In the genomic region with DNA sequence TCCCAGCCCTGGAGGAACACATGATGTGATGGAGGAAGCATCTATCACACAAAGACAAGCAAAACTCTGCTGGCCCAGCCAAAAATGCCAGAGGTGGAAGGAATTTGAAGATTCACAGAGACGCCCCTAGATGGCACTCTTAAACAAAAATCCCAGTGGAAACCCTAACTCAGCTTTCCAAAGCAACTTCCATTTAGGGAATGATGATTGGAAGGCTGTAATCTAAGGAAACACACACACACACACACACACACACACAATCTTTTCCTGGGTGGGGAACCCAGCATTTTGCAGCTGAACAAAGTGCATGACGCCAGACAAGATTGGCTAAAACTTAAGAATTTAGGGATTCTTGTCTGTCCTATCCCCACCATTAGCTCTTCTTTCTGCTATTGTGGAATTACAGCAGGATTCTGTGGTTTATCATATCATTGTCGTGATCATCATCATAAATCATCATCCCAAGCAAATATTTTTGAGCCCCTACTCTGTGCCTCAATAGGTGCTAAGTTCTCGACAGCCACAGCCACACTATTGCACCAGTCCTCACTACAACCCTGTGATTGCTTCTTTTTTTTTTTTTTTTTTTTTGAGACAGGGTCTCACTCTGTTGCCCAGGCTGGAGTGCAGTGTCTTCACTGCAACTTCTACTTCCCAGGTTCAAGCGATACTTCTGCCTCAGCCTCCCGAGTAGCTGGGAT, we compare ENCODE assay signal across 8 cellular contexts. TPM values are rescaled to one million over a fixed set of nuclear protein-coding genes. Genes with fewer than 3 reads are reported as not detected.
DNase-seq lines count a peak whose midpoint lies in the region; ATAC-seq, FAIRE-seq and TF ChIP-seq lines count a peak whose summit lies in the region.

No MANE protein-coding gene starts in this region.

- H3K9ac ChIP-seq in kidney (ENCODE audit: low read length in 2 of 2), result no peak overlapping the region

- H3K27me3 ChIP-seq in HL-60 (ENCODE audit: insufficient read depth, poor library complexity, severe bottlenecking), result no peaks in the 10 kb centered on the region
- H3K27me3 ChIP-seq in thoracic aorta (replicated peaks; ENCODE audit: insufficient read depth), result no peaks in the 10 kb centered on the region

- H3K4me3 ChIP-seq in HL-60 (replicated peaks; ENCODE audit: insufficient read depth, low read length) (no peak overlapping the region), cardiac fibroblast (replicated peaks in 1 of 2; ENCODE audit: low read depth in 2 of 2, low read length in 2 of 2) (no peak overlapping the region), kidney (ENCODE audit: low read length in 2 of 2) (no peak overlapping the region), thoracic aorta (no peak overlapping the region)

- intact Hi-C loops in kidney (cut with DNase I), result no loop called here

- H3K36me3 ChIP-seq in kidney (ENCODE audit: control insufficient read depth in 1 of 2, insufficient read depth in 2 of 2, low read length in 2 of 2) (no peaks in the 10 kb centered on the region), thoracic aorta (no peaks in the 10 kb centered on the region)

- H3K9me3 ChIP-seq in kidney (ENCODE audit: control insufficient read depth in 1 of 2, low read length in 2 of 2) (no peaks in the 10 kb centered on the region), thoracic aorta (no peaks in the 10 kb centered on the region)

- FAIRE-seq in kidney (lab: Jason Lieb, UNC), result no peak

- TF ChIP-seq CTCF in HL-60 (IDR thresholded peaks at IDR 0.05; ENCODE audit: insufficient read depth, low read length) (peak; percentile 19), cardiac fibroblast (IDR thresholded peaks at IDR 0.05; ENCODE audit: low read depth, low read length) (peak; percentile 72), kidney (IDR thresholded peaks at IDR 0.05; ENCODE audit: borderline replicate concordance, extremely low read depth, insufficient read depth) (peak; percentile 62), thoracic aorta (IDR thresholded peaks at IDR 0.05) (peak; percentile 42)

- DNase-seq in D341Med (ENCODE audit: low spot score) (peak; percentile 74), HL-60 (ENCODE audit: low read depth in 1 of 2, low spot score in 1 of 2) (peak in 1 of 2 experiments; percentile 13), NCI-H82 (lab: John Stamatoyannopoulos, UW) (peak; percentile 93), cardiac fibroblast (ENCODE audit: low read depth in 2 of 2) (peak; percentile 83 to 89), kidney (no peak), thoracic aorta (ENCODE audit: low spot score) (no peak), GF-D8 (lab: John Stamatoyannopoulos, UW) (no peak)

- ATAC-seq in thoracic aorta (ENCODE audit: insufficient number of reproducible peaks, low FRiP score, low read depth) (no peak), HG03520 (IDR thresholded peaks at IDR 0.05; ENCODE audit: unreplicated experiment) (no peak)

- H3K27ac ChIP-seq in HL-60 (replicated peaks), result no peak overlapping the region
- H3K27ac ChIP-seq in kidney (ENCODE audit: low read depth in 2 of 2, low read length in 2 of 2), result no peak overlapping the region
- peak overlapping the region in 1 of 2 donors; percentile 79 for H3K27ac ChIP-seq in thoracic aorta

- peaks cover 12 to 14% of the 10 kb centered on the region in 2 donors for H3K4me1 ChIP-seq in kidney (ENCODE audit: control insufficient read depth in 1 of 2, insufficient read depth in 1 of 2, low read depth in 1 of 2, low read length in 2 of 2)
- H3K4me1 ChIP-seq in thoracic aorta (ENCODE audit: control insufficient read depth in 1 of 2, low read depth in 2 of 2), result peaks cover 13 to 33% of the 10 kb centered on the region in 2 donors

RNA-seq across cellular contexts. Expression of gene LDAF1, which starts 1.6 kb away (rescaled TPM):
- total RNA-seq in kidney (35.1 TPM), thoracic aorta (100 to 1,000 TPM; 110 to 112 TPM)
- 16.4 TPM for polyA plus RNA-seq in kidney (ENCODE audit: insufficient read depth, low read depth, low replicate concordance)

RNA-seq across cellular contexts. Expression of gene DNAH3, which starts 6.3 kb away (rescaled TPM):
- total RNA-seq in kidney (0.57 TPM), thoracic aorta (not detected)
- 0.19 TPM for polyA plus RNA-seq in kidney (ENCODE audit: insufficient read depth, low read depth, low replicate concordance)

RNA-seq across cellular contexts. Expression of gene ZP2, which starts 54.5 kb away (rescaled TPM):
- total RNA-seq in kidney (not detected), thoracic aorta (not detected)
- polyA plus RNA-seq in kidney (ENCODE audit: insufficient read depth, low read depth, low replicate concordance), result not detected

Comparison
In these comparisons a context has a peak if more than half of its experiments do, and no peak if none do; other contexts are left out.
1. DNase-seq: peak in D341Med (single experiment), NCI-H82 (single experiment) and cardiac fibroblast (2 of 2); none in kidney (single experiment), thoracic aorta (single experiment) and GF-D8 (single experiment).
2. CTCF ChIP-seq: peak in every context shown above with its lines; median percentile 72 in cardiac fibroblast; 62 in kidney; 42 in thoracic aorta; 19 in HL-60.